Comparison of ENCODE assay signal across 20 cellular contexts in genomic region chr17:17347234-17347955, GRCh38.
"Had no signal": no experiment of that assay in that cellular context is flagged by ENCODE, and none has a peak within 500 bp of the region (broad histone marks: within the 10 kb centered on the region; RNA-seq: fewer than 3 reads in every experiment).

No MANE protein-coding gene starts in this region.

- H3K4me1 ChIP-seq: upper lobe of left lung had no signal

- ATAC-seq: activated CD8-positive, alpha-beta memory T cell treated with anti-CD3 and anti-CD28 coated beads, Interleukin-2, amount 10 ng/mL, durations not matched to agents 7 days and 5 days; heart right ventricle; left ventricle myocardium superior had no signal

- DNase-seq: activated CD4-positive, alpha-beta memory T cell treated with anti-CD3 and anti-CD28 coated beads, Interleukin-2, amount 10 ng/mL, durations not matched to agents 7 days and 5 days; activated CD4-positive, alpha-beta T cell treated with anti-CD3 and anti-CD28 coated beads for 48 hours; activated CD8-positive, alpha-beta memory T cell treated with anti-CD3 and anti-CD28 coated beads, Interleukin-2, amount 10 ng/mL, durations not matched to agents 7 days and 5 days; activated naive CD4-positive, alpha-beta T cell; amygdala; cerebellar nuclear complex; effector CD4-positive, alpha-beta T cell; erythroblast; foreskin fibroblast; heart right ventricle; immature natural killer cell; kidney glomerular epithelial cell; left ventricle myocardium superior; mammary epithelial cell; midbrain; stimulated activated CD4-positive, alpha-beta T cell treated with anti-CD3 and anti-CD28 coated beads, Interleukin-4, amount 100 ng/mL, for 1 hour; stimulated activated naive CD4-positive, alpha-beta T cell; upper lobe of left lung had no signal

- H3K9me3 Mint-ChIP-seq: activated CD4-positive, alpha-beta memory T cell treated with anti-CD3 and anti-CD28 coated beads, Interleukin-2, amount 10 ng/mL, durations not matched to agents 7 days and 5 days; immature natural killer cell; nephron had no signal

- H3K4me1 Mint-ChIP-seq: activated CD4-positive, alpha-beta memory T cell treated with anti-CD3 and anti-CD28 coated beads, Interleukin-2, amount 10 ng/mL, durations not matched to agents 7 days and 5 days; activated CD8-positive, alpha-beta memory T cell treated with anti-CD3 and anti-CD28 coated beads, Interleukin-2, amount 10 ng/mL, durations not matched to agents 7 days and 5 days; immature natural killer cell had no signal

- H3K27me3 Mint-ChIP-seq: activated CD4-positive, alpha-beta memory T cell treated with anti-CD3 and anti-CD28 coated beads, Interleukin-2, amount 10 ng/mL, durations not matched to agents 7 days and 5 days; activated CD8-positive, alpha-beta memory T cell treated with anti-CD3 and anti-CD28 coated beads, Interleukin-2, amount 10 ng/mL, durations not matched to agents 7 days and 5 days had no signal

- H3K4me3 ChIP-seq: heart right ventricle, SK-N-MC, upper lobe of left lung had no signal

- H3K36me3 ChIP-seq: heart right ventricle, upper lobe of left lung had no signal

- H3K27me3 ChIP-seq: heart right ventricle, upper lobe of left lung had no signal

- H3K4me3 Mint-ChIP-seq: activated CD4-positive, alpha-beta memory T cell treated with anti-CD3 and anti-CD28 coated beads, Interleukin-2, amount 10 ng/mL, durations not matched to agents 7 days and 5 days; activated CD8-positive, alpha-beta memory T cell treated with anti-CD3 and anti-CD28 coated beads, Interleukin-2, amount 10 ng/mL, durations not matched to agents 7 days and 5 days; immature natural killer cell; nephron had no signal

- H3K36me3 Mint-ChIP-seq: activated CD8-positive, alpha-beta memory T cell treated with anti-CD3 and anti-CD28 coated beads, Interleukin-2, amount 10 ng/mL, durations not matched to agents 7 days and 5 days had no signal

- H3K27ac ChIP-seq: heart right ventricle, SK-N-MC, upper lobe of left lung had no signal

- H3K9me3 ChIP-seq: heart right ventricle, upper lobe of left lung had no signal

- H3K27ac Mint-ChIP-seq: activated CD4-positive, alpha-beta memory T cell treated with anti-CD3 and anti-CD28 coated beads, Interleukin-2, amount 10 ng/mL, durations not matched to agents 7 days and 5 days; activated CD8-positive, alpha-beta memory T cell treated with anti-CD3 and anti-CD28 coated beads, Interleukin-2, amount 10 ng/mL, durations not matched to agents 7 days and 5 days; immature natural killer cell; nephron had no signal
